In the genomic region with DNA sequence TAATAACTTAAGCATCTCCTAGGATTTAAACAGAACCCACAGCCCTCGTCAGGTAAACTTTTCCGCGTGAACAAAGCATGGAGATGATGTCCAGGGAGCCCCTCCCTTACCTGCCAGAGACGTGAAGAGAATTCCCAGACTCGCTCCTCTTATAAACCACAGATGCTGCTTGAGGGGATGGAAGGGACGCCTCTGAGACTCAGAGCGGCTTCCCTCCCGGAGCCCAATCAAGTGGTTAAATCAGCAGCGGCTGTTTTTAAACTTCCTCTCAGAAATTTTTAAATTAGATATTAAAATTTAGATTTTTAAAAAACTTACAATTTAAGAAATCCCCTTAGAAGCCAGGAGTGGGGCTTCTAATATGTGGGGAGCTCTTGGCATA, we compare ENCODE assay signal across 11 cellular contexts.
A peak's percentile ranks its signal among the peaks of the same experiment; 100 is the strongest.
DNase-seq lines count a peak whose midpoint lies in the region; TF ChIP-seq lines count a peak whose summit lies in the region.
"Had no signal": no experiment of that assay in that cellular context is flagged by ENCODE, and none has a peak within 500 bp of the region (broad histone marks: within the 10 kb centered on the region; RNA-seq: fewer than 3 reads in every experiment).

No MANE protein-coding gene starts in this region.

- H3K79me2 ChIP-seq in OCI-LY1 (ENCODE audit: insufficient read depth, low read length) = peaks cover 95% of the 10 kb centered on the region

- H3K9me3 ChIP-seq in OCI-LY1 (ENCODE audit: low read length) = no peaks in the 10 kb centered on the region
- H3K9me3 ChIP-seq in esophagus squamous epithelium = no peaks in the 10 kb centered on the region
- no peaks in the 10 kb centered on the region for H3K9me3 ChIP-seq in suprapubic skin
- H3K9me3 ChIP-seq: testis had no signal

- TF ChIP-seq EP300 in suprapubic skin (IDR thresholded peaks at IDR 0.05) = no peak

- H3F3A ChIP-seq in OCI-LY1 (ENCODE audit: insufficient read depth, low read length) = no peaks in the 10 kb centered on the region

- peak overlapping the region; percentile 90 for H3K9ac ChIP-seq in OCI-LY1 (ENCODE audit: low read length)
- H3K9ac ChIP-seq: parathyroid adenoma had no signal

- H3K36me3 ChIP-seq in OCI-LY1 (ENCODE audit: insufficient read depth, low read length) = peaks cover 52% of the 10 kb centered on the region
- H3K36me3 ChIP-seq in esophagus squamous epithelium = no peaks in the 10 kb centered on the region
- H3K36me3 ChIP-seq in suprapubic skin = no peaks in the 10 kb centered on the region

- no peak for TF ChIP-seq POLR2A in esophagus squamous epithelium (IDR thresholded peaks at IDR 0.05)
- no peak for TF ChIP-seq POLR2A in suprapubic skin (IDR thresholded peaks at IDR 0.05)

- peak overlapping the region; percentile 98 for H3K27ac ChIP-seq in OCI-LY1 (ENCODE audit: low read depth, low read length, poor library complexity, severe bottlenecking)
- H3K27ac ChIP-seq in esophagus squamous epithelium = peak overlapping the region; percentile 50 to 83 (median 72)
- H3K27ac ChIP-seq in suprapubic skin = peak overlapping the region; percentile 68
- H3K27ac ChIP-seq: HL-60, testis had no signal

- TF ChIP-seq CTCF in OCI-LY1 (IDR thresholded peaks at IDR 0.05; ENCODE audit: low read length) (no peak), esophagus squamous epithelium (IDR thresholded peaks at IDR 0.05) (no peak), suprapubic skin (IDR thresholded peaks at IDR 0.05) (no peak)

- 75 to 77% methylated on average over 7 to 9 of the region's 9 CpGs for WGBS in esophagus squamous epithelium, 2 donors
- WGBS in suprapubic skin = 80% methylated on average over 9 of the region's 9 CpGs

- intact Hi-C loops in activated CD4-positive, alpha-beta T cell treated with anti-CD3 and anti-CD28 coated beads, Interleukin-2, amount 10 ng/mL, durations not matched to agents 24 days and 14 days (cut with micrococcal nuclease) = loop anchor here (1.0 to 10.0 kb wide), 8 partner anchors 10 to 393 kb away; a partner anchor contains a TSS
- intact Hi-C loops in esophagus squamous epithelium (cut with DNase I) = no loop called here

- H3K4me2 ChIP-seq in OCI-LY1 (ENCODE audit: low read length) = peak overlapping the region; percentile 88

- H4K20me1 ChIP-seq in OCI-LY1 (ENCODE audit: insufficient read depth, low read length) = no peaks in the 10 kb centered on the region

- peak; percentile 70 for DNase-seq in activated CD4-positive, alpha-beta T cell treated with anti-CD3 and anti-CD28 coated beads, Interleukin-2, amount 10 ng/mL, durations not matched to agents 24 days and 14 days
- DNase-seq in activated CD4-positive, alpha-beta T cell treated with anti-CD3 and anti-CD28 coated beads for 1 hour = no peak
- DNase-seq in esophagus squamous epithelium (lab: John Stamatoyannopoulos, UW) (no peak), suprapubic skin (ENCODE audit: low spot score in 2 of 2) (no peak), T1000 (lab: John Stamatoyannopoulos, UW) (no peak), glomerular visceral epithelial cell (ENCODE audit: extremely low spot score) (no peak)
- DNase-seq in stimulated activated naive CD4-positive, alpha-beta T cell treated with Interleukin-2 at 50 U/mL for 16 hours (lab: John Stamatoyannopoulos, UW) = no peak
- DNase-seq: testis had no signal

- no peak overlapping the region for H2AFZ ChIP-seq in OCI-LY1 (ENCODE audit: low read length)
- H2AFZ ChIP-seq: parathyroid adenoma had no signal

- H3K36me3 Mint-ChIP-seq in activated CD4-positive, alpha-beta T cell treated with anti-CD3 and anti-CD28 coated beads, Interleukin-2, amount 10 ng/mL, durations not matched to agents 24 days and 14 days (ENCODE audit: low read depth) = peaks cover 41% of the 10 kb centered on the region

- peaks cover 83% of the 10 kb centered on the region for H3K4me1 Mint-ChIP-seq in activated CD4-positive, alpha-beta T cell treated with anti-CD3 and anti-CD28 coated beads, Interleukin-2, amount 10 ng/mL, durations not matched to agents 24 days and 14 days

- H3K4me3 Mint-ChIP-seq in activated CD4-positive, alpha-beta T cell treated with anti-CD3 and anti-CD28 coated beads, Interleukin-2, amount 10 ng/mL, durations not matched to agents 24 days and 14 days = peak overlapping the region; percentile 81

- H3K9me2 ChIP-seq in OCI-LY1 (ENCODE audit: low read depth, low read length) = no peaks in the 10 kb centered on the region

- H3K27me3 ChIP-seq in OCI-LY1 (ENCODE audit: insufficient read depth, low read length) = no peaks in the 10 kb centered on the region
- H3K27me3 ChIP-seq in esophagus squamous epithelium = no peaks in the 10 kb centered on the region
- no peaks in the 10 kb centered on the region for H3K27me3 ChIP-seq in suprapubic skin
- H3K27me3 ChIP-seq: testis had no signal

- H3K4me1 ChIP-seq in OCI-LY1 (ENCODE audit: insufficient read depth, low read length, severe bottlenecking) (peaks cover 99% of the 10 kb centered on the region), esophagus squamous epithelium (peaks cover 15 to 72% (median 36%) of the 10 kb centered on the region in 3 donors), suprapubic skin (peaks cover 53% of the 10 kb centered on the region)

- peak overlapping the region; percentile 100 for H3K27ac Mint-ChIP-seq in activated CD4-positive, alpha-beta T cell treated with anti-CD3 and anti-CD28 coated beads, Interleukin-2, amount 10 ng/mL, durations not matched to agents 24 days and 14 days

- H3K4me3 ChIP-seq in OCI-LY1 (ENCODE audit: low read depth, low read length, poor library complexity, severe bottlenecking) = peak overlapping the region; percentile 88
- H3K4me3 ChIP-seq in esophagus squamous epithelium = no peak overlapping the region
- H3K4me3 ChIP-seq in suprapubic skin = no peak overlapping the region
- H3K4me3 ChIP-seq: testis had no signal

- no peaks in the 10 kb centered on the region for H3K9me3 Mint-ChIP-seq in activated CD4-positive, alpha-beta T cell treated with anti-CD3 and anti-CD28 coated beads, Interleukin-2, amount 10 ng/mL, durations not matched to agents 24 days and 14 days

- H3K27me3 Mint-ChIP-seq in activated CD4-positive, alpha-beta T cell treated with anti-CD3 and anti-CD28 coated beads, Interleukin-2, amount 10 ng/mL, durations not matched to agents 24 days and 14 days = no peaks in the 10 kb centered on the region
